In the genomic region with DNA sequence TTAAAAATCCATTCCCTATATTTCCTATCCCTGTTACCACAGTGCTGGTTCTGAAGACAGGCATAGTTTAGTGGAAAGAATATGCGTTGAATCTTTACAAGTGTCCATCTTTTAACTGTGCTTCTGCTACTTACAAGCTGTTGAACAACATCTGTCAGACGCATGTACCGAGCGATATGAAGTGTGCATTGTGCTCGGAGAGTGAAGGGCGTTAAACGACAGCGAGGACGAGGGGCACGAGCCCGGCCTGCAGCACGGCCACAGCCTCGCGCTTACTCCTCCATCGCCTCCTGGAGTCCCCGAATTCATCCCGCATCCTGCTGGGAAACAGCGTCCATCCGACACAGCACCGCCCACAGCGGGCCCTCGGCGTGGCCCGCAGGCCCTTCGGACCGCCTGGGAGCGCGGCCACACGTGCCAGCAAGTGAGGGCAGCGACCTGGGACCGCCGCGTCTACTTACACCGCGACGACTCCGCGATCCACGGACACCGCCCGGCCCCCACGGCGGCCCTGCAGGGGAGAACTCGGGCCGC, we compare ENCODE assay signal across 8 cellular contexts. TPM values are rescaled to one million over a fixed set of nuclear protein-coding genes. Genes with fewer than 3 reads are reported as not detected.
DNase-seq lines count a peak whose midpoint lies in the region; ATAC-seq and TF ChIP-seq lines count a peak whose summit lies in the region.

No MANE protein-coding gene starts in this region.

- no peak overlapping the region for H2BK15ac ChIP-seq in mesendoderm (replicated peaks; ENCODE audit: low read depth)

- no peak overlapping the region for H4K8ac ChIP-seq in mesendoderm (ENCODE audit: low read depth, low read length)

- TF ChIP-seq CTCF in AG10803 (conservative IDR thresholded peaks at IDR 0.05; ENCODE audit: low read length) (no peak), RWPE1 (conservative IDR thresholded peaks at IDR 0.05; ENCODE audit: low read depth) (no peak), uterus (IDR thresholded peaks at IDR 0.05) (no peak)

- H2BK120ac ChIP-seq in mesendoderm (ENCODE audit: low read depth, low read length): no peak overlapping the region

- H3K56ac ChIP-seq in mesendoderm (ENCODE audit: low read length): peak overlapping the region; percentile 95

- no peak overlapping the region for H4K5ac ChIP-seq in mesendoderm (ENCODE audit: low read length)

- POLR2A ChIA-PET in RWPE1 (lab: Yijun Ruan, JAX; ENCODE audit: low non-redundant PET): no interaction called here

- peaks cover 80% of the 10 kb centered on the region for H3K79me2 ChIP-seq in mesendoderm (ENCODE audit: control insufficient read depth, insufficient read depth, low read length)

- H3K27me3 ChIP-seq in ectodermal cell (ENCODE audit: control insufficient read depth, insufficient read depth, low read length, poor library complexity, severe bottlenecking): no peaks in the 10 kb centered on the region
- no peaks in the 10 kb centered on the region for H3K27me3 ChIP-seq in mesendoderm (ENCODE audit: insufficient read depth, low read length, poor library complexity)
- H3K27me3 ChIP-seq in uterus: no peaks in the 10 kb centered on the region

- TF ChIP-seq POLR2A in uterus (IDR thresholded peaks at IDR 0.05): no peak

- H3K36me3 ChIP-seq in ectodermal cell (ENCODE audit: control insufficient read depth, insufficient read depth, low read length): no peaks in the 10 kb centered on the region
- no peaks in the 10 kb centered on the region for H3K36me3 ChIP-seq in mesendoderm (ENCODE audit: control insufficient read depth, insufficient read depth, low read length)
- H3K36me3 ChIP-seq in uterus: no peaks in the 10 kb centered on the region

- CTCF ChIA-PET in RWPE1 (lab: Yijun Ruan, JAX): no interaction called here

- no peak overlapping the region for H2AK5ac ChIP-seq in mesendoderm (ENCODE audit: low read length)

- no peak overlapping the region for H3K23ac ChIP-seq in mesendoderm (ENCODE audit: low read length)

- peak overlapping the region; percentile 33 for H3K18ac ChIP-seq in mesendoderm (ENCODE audit: low read length)

- peak; percentile 54 for DNase-seq in AG10803 (ENCODE audit: low read depth)
- peak; percentile 24 for DNase-seq in RWPE1 (ENCODE audit: low spot score)
- peak; percentile 70 for DNase-seq in mesendoderm
- DNase-seq in uterus: no peak
- no peak for DNase-seq in SKM-1 treated with dmso at 0.1 percent for 144 hours (lab: John Stamatoyannopoulos, UW; ENCODE audit: unreplicated experiment)

- H3K27ac ChIP-seq in RWPE1 (peak overlapping the region; percentile 94), ectodermal cell (ENCODE audit: insufficient read depth, low read depth, low read length, poor library complexity, severe bottlenecking) (peak overlapping the region; percentile 97), mesendoderm (ENCODE audit: low read depth, low read length) (peak overlapping the region; percentile 22), uterus (peak overlapping the region; percentile 97 to 100)

- peak overlapping the region; percentile 77 for H3K9ac ChIP-seq in mesendoderm (ENCODE audit: low read length)

- WGBS in ectodermal cell, 2 experiments: 1% methylated on average over 45 of the region's 45 CpGs
- no CpG with 5 or more reads among the region's 45 CpGs for WGBS in mesendoderm (ENCODE audit: extremely low coverage, insufficient coverage, low lambda C conversion rate)

- peaks cover 9% of the 10 kb centered on the region for H3K79me1 ChIP-seq in mesendoderm (ENCODE audit: low read length)

- peak overlapping the region; percentile 23 for H3K4me2 ChIP-seq in mesendoderm (ENCODE audit: low read length)

- H3K4ac ChIP-seq in mesendoderm (ENCODE audit: low read depth, low read length): peak overlapping the region; percentile 49

- H3K4me1 ChIP-seq in ectodermal cell (ENCODE audit: control insufficient read depth, insufficient read depth, low read length): peaks cover 3% of the 10 kb centered on the region
- H3K4me1 ChIP-seq in mesendoderm (ENCODE audit: control insufficient read depth, low read depth, low read length): peaks cover 3% of the 10 kb centered on the region
- peaks cover 4% of the 10 kb centered on the region in 2 donors for H3K4me1 ChIP-seq in uterus

- peak; percentile 2 for ATAC-seq in GM18861 (IDR thresholded peaks at IDR 0.05; ENCODE audit: unreplicated experiment)
- peak; percentile 6 for ATAC-seq in HG03135 (IDR thresholded peaks at IDR 0.05; ENCODE audit: unreplicated experiment)

- H3K9me3 ChIP-seq in ectodermal cell (ENCODE audit: control insufficient read depth, low read length) (no peaks in the 10 kb centered on the region), uterus (no peaks in the 10 kb centered on the region)

- intact Hi-C loops in uterus (cut with DNase I; ENCODE audit: low total_unique reads): no loop called here

- H3K4me3 ChIP-seq in AG10803 (ENCODE audit: low read length): peak overlapping the region; percentile 67
- H3K4me3 ChIP-seq in ectodermal cell (ENCODE audit: insufficient read depth, low read depth, low read length): peak overlapping the region; percentile 99
- H3K4me3 ChIP-seq in mesendoderm (ENCODE audit: low read length): peak overlapping the region; percentile 83
- peak overlapping the region; percentile 80 to 91 for H3K4me3 ChIP-seq in uterus

- no peak overlapping the region for H2BK5ac ChIP-seq in mesendoderm (ENCODE audit: low read length)

RNA-seq across cellular contexts. Expression of gene PCID2, which starts 0.5 kb away (rescaled TPM):
- 66.4 TPM for polyA plus RNA-seq in ectodermal cell (2013, experiment 1 of 4)
- polyA plus RNA-seq in ectodermal cell (2013, experiment 2 of 4): 66.7 TPM
- 57.5 TPM for polyA plus RNA-seq in ectodermal cell (2013, experiment 3 of 4)
- polyA plus RNA-seq in ectodermal cell (2013, experiment 4 of 4): 58.1 TPM
- 54.1 TPM for polyA plus RNA-seq in mesendoderm (2013, experiment 1 of 2)
- 53.2 TPM for polyA plus RNA-seq in mesendoderm (2013, experiment 2 of 2)
- 10 to 100 TPM; 35.9 to 75.6 (median 70.7) TPM for total RNA-seq in uterus

RNA-seq across cellular contexts. Expression of gene CUL4A, which starts 1.5 kb away (rescaled TPM):
- 92.1 TPM for polyA plus RNA-seq in ectodermal cell (2013, experiment 1 of 4)
- polyA plus RNA-seq in ectodermal cell (2013, experiment 2 of 4): 93.2 TPM
- 72.2 TPM for polyA plus RNA-seq in ectodermal cell (2013, experiment 3 of 4)
- 79.4 TPM for polyA plus RNA-seq in ectodermal cell (2013, experiment 4 of 4)
- 72.3 TPM for polyA plus RNA-seq in mesendoderm (2013, experiment 1 of 2)
- 73.1 TPM for polyA plus RNA-seq in mesendoderm (2013, experiment 2 of 2)
- total RNA-seq in uterus: 100 to 1,000 TPM in 1 of 4 donors, 10 to 100 TPM in 3; 34.3 to 110 (median 66.1) TPM

RNA-seq across cellular contexts. Expression of gene PROZ, which starts 49.5 kb away (rescaled TPM):
- not detected for polyA plus RNA-seq in ectodermal cell (2013, experiment 1 of 4)
- polyA plus RNA-seq in ectodermal cell (2013, experiment 2 of 4): not detected
- polyA plus RNA-seq in ectodermal cell (2013, experiment 3 of 4): not detected
- not detected for polyA plus RNA-seq in ectodermal cell (2013, experiment 4 of 4)
- polyA plus RNA-seq in mesendoderm (2013, experiment 1 of 2): not detected
- polyA plus RNA-seq in mesendoderm (2013, experiment 2 of 2): not detected
- not detected for total RNA-seq in uterus

Comparison
In these comparisons a context has a peak if more than half of its experiments do, and no peak if none do; other contexts are left out.
1. DNase-seq: peak in AG10803 (single experiment), RWPE1 (single experiment) and mesendoderm (single experiment); none in uterus (0 of 2) and SKM-1 treated with dmso at 0.1 percent for 144 hours (single experiment).
2. H3K27ac ChIP-seq: peak in every context shown above with its lines; median percentile 98 in uterus; 97 in ectodermal cell; 94 in RWPE1; 22 in mesendoderm.
3. Peak in every context shown above with its lines, with median percentiles within 50 percentile points of each other: H3K4me3 ChIP-seq.